Comparison of ENCODE assay signal across 20 cellular contexts in the genomic region with DNA sequence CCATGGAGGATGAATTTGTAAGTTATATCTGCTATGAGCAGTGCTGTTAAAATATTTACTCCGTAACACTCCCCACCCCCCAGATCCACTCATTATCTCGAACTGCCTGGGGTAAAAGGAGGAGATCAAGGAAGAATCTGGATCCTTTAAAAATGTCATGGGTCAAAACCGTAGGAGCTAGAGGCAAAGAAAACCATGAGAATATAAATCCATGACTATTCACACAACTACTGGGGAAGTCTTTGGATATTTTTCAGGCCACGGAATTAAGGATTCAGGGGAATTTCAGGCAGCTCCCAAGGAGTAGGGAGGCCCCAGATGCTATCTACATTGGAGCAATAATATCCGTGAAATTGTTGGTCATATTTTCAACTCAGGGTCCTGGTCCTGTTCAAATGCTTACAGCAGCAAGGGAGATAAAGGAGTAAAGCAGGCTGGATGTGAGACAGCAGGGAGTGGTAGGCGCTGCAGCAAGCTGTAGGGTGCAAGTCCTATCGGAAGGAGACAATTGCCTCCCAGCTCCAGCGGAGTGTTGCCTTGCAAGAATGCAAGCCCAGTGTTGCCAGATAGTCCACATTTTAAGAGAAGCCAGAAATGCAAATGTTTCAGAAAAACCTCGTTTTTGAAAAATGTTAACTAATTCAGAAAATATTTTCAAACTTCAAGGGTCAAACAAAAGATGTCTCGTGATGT.
A peak's percentile ranks its signal among the peaks of the same experiment; 100 is the strongest.
DNase-seq lines count a peak whose midpoint lies in the region; ATAC-seq and TF ChIP-seq lines count a peak whose summit lies in the region.
"Had no signal": no experiment of that assay in that cellular context is flagged by ENCODE, and none has a peak within 500 bp of the region (broad histone marks: within the 10 kb centered on the region; RNA-seq: fewer than 3 reads in every experiment).

No MANE protein-coding gene starts in this region.

- peak overlapping the region; percentile 72 for H3K27ac Mint-ChIP-seq in neural crest cell (ENCODE audit: unreplicated experiment)
- H3K27ac Mint-ChIP-seq: CD4-positive, CD25-positive, alpha-beta regulatory T cell had no signal

- H3K4me1 Mint-ChIP-seq in neural crest cell, result peaks cover 33% of the 10 kb centered on the region

- ATAC-seq in GM21529 (IDR thresholded peaks at IDR 0.05; ENCODE audit: unreplicated experiment), result no peak

- no peaks in the 10 kb centered on the region for H3K9me3 Mint-ChIP-seq in neural crest cell

- peaks cover 2% of the 10 kb centered on the region for H3K27me3 Mint-ChIP-seq in neural crest cell (ENCODE audit: low read depth)
- H3K27me3 Mint-ChIP-seq: CD4-positive, CD25-positive, alpha-beta regulatory T cell had no signal

- TF ChIP-seq CTCF in neural crest cell (conservative IDR thresholded peaks at IDR 0.05), result no peak

- DNase-seq in AG08395 (ENCODE audit: low spot score), result peak; percentile 10
- DNase-seq in NCI-H526 treated with DMSO at 0.1 percent for 48 hours (lab: John Stamatoyannopoulos, UW), result peak; percentile 23
- peak; percentile 59 for DNase-seq in dedifferentiated amniotic fluid mesenchymal stem cell (ENCODE audit: extremely low spot score)
- DNase-seq in neural crest cell (ENCODE audit: low read depth, low spot score), result no peak
- no peak for DNase-seq in germinal center (ENCODE audit: low spot score)
- no peak for DNase-seq in substantia nigra (lab: John Stamatoyannopoulos, UW)
- DNase-seq in epidermal melanocyte (ENCODE audit: insufficient read length, low spot score), result no peak
- DNase-seq: activated CD4-positive, alpha-beta T cell treated with anti-CD3 and anti-CD28 coated beads, Interleukin-2, amount 50 U/mL, for 48 hours; activated gamma-delta T cell treated with Interleukin-2 at 50 U/mL for 16 hours; aorta; CD4-positive, CD25-positive, alpha-beta regulatory T cell; cerebellar nuclear complex; GOT3; NCI-H1694; PC-9; SIG-M5; stimulated activated CD4-positive, alpha-beta T cell treated with anti-CD3 and anti-CD28 coated beads, Interleukin-12 subunit alpha, Interleukin-12 subunit beta, amount 100 ng/mL, for 4 hours; stimulated activated CD8-positive, alpha-beta memory T cell treated with anti-CD3 and anti-CD28 coated beads, Interleukin-4, amount 100 ng/mL, for 48 hours had no signal

- no peaks in the 10 kb centered on the region for H3K36me3 Mint-ChIP-seq in neural crest cell (ENCODE audit: low read depth)
- H3K36me3 Mint-ChIP-seq: CD4-positive, CD25-positive, alpha-beta regulatory T cell had no signal

- H3K27ac ChIP-seq in substantia nigra (ENCODE audit: low read depth, low read length, poor library complexity, severe bottlenecking), result no peak overlapping the region
- H3K27ac ChIP-seq: KMS-11, PC-9 had no signal

- H3K4me3 Mint-ChIP-seq in neural crest cell, result no peak overlapping the region
- H3K4me3 Mint-ChIP-seq: CD4-positive, CD25-positive, alpha-beta regulatory T cell had no signal

Comparison
In these comparisons a context has a peak if more than half of its experiments do, and no peak if none do; other contexts are left out.
1. DNase-seq: peak in AG08395 (single experiment), NCI-H526 treated with DMSO at 0.1 percent for 48 hours (single experiment) and dedifferentiated amniotic fluid mesenchymal stem cell (single experiment); none in neural crest cell (single experiment), germinal center (single experiment), substantia nigra (0 of 49) and epidermal melanocyte (single experiment).